Comparison of ENCODE assay signal across 9 cellular contexts in the genomic region with DNA sequence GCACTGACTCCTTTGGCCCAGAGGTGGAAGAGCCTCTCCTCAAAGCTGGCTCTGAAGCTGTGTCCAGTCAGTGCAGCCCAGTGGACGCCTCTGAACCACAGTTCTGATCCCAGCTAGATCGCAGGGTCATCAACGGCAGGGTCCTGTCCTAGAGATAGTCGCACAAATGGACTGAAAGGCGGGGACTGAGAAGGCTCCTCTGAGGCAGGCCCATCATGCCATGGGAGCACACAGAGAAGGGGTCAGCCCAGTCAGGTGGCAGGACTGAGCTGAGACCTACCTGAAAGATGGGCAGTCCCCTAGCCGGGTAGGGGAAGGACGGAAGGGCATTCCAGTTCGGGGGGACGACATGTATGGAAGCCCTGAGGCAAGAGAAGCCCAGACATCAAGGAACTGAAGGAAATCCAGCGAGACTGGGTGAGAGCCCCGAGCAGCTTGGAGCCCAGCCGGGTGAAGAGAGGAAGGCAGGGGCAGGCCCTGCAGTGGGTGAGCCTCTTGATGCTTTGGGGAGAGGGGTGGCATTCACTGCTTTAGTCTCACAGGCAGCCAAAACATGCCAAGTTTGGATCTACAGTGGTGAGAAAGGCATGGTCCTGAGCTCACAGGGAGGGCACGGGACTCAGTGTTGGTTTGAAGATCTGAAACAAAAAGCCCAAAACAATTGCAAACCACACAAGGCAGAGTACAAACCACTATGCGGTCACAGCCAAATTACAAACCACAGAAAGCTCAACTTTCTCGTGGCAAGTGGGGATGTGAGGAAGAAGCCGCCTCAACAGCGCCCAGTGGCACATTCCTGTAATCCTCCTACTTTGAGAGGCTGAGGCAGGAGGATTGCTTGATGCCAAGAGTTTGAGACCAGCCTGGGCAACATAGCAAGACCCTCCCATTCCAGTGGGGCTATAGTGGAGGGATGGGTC. TPM values are rescaled to one million over a fixed set of nuclear protein-coding genes. Genes with fewer than 3 reads are reported as not detected.
DNase-seq lines count a peak whose midpoint lies in the region; ATAC-seq and TF ChIP-seq lines count a peak whose summit lies in the region.
"Had no signal": no experiment of that assay in that cellular context is flagged by ENCODE, and none has a peak within 500 bp of the region (broad histone marks: within the 10 kb centered on the region; RNA-seq: fewer than 3 reads in every experiment).

No MANE protein-coding gene starts in this region.

- CTCF ChIA-PET in CD8-positive, alpha-beta memory T cell (lab: Charles Lee), result interaction anchor here (0.7 to 4.9 kb wide), 7 partner anchors 9 to 118 kb away, joined by 3 to 66 read pairs (median 6); a partner anchor contains a TSS

- H3K4me3 ChIP-seq in CD8-positive, alpha-beta memory T cell (ENCODE audit: low read length), result peak overlapping the region; percentile 20

- no peaks in the 10 kb centered on the region for H3K27me3 Mint-ChIP-seq in CD8-positive, alpha-beta memory T cell
- H3K27me3 Mint-ChIP-seq in activated naive CD8-positive, alpha-beta T cell treated with anti-CD3 and anti-CD28 coated beads, Interleukin-2, amount 10 ng/mL, durations not matched to agents 7 days and 5 days, result no peaks in the 10 kb centered on the region
- no peaks in the 10 kb centered on the region for H3K27me3 Mint-ChIP-seq in mesothelial cell of epicardium (ENCODE audit: low read depth)

- peak overlapping the region; percentile 65 to 85 (median 75) for H3K4me3 Mint-ChIP-seq in CD8-positive, alpha-beta memory T cell
- peak overlapping the region; percentile 70 for H3K4me3 Mint-ChIP-seq in activated naive CD8-positive, alpha-beta T cell treated with anti-CD3 and anti-CD28 coated beads, Interleukin-2, amount 10 ng/mL, durations not matched to agents 7 days and 5 days
- no peak overlapping the region for H3K4me3 Mint-ChIP-seq in mesothelial cell of epicardium

- H3K9me3 Mint-ChIP-seq in CD8-positive, alpha-beta memory T cell, result no peaks in the 10 kb centered on the region
- no peaks in the 10 kb centered on the region for H3K9me3 Mint-ChIP-seq in activated naive CD8-positive, alpha-beta T cell treated with anti-CD3 and anti-CD28 coated beads, Interleukin-2, amount 10 ng/mL, durations not matched to agents 7 days and 5 days
- no peaks in the 10 kb centered on the region for H3K9me3 Mint-ChIP-seq in mesothelial cell of epicardium

- peak overlapping the region; percentile 87 to 97 (median 93) for H3K27ac Mint-ChIP-seq in CD8-positive, alpha-beta memory T cell
- peak overlapping the region; percentile 91 for H3K27ac Mint-ChIP-seq in activated naive CD8-positive, alpha-beta T cell treated with anti-CD3 and anti-CD28 coated beads, Interleukin-2, amount 10 ng/mL, durations not matched to agents 7 days and 5 days
- peak overlapping the region; percentile 24 for H3K27ac Mint-ChIP-seq in mesothelial cell of epicardium

- peaks cover 33% of the 10 kb centered on the region for H3K36me3 ChIP-seq in CD8-positive, alpha-beta memory T cell (ENCODE audit: insufficient read depth, low read length)
- H3K36me3 ChIP-seq in KOPT-K1 (ENCODE audit: insufficient read depth, low read length), result peaks cover 50% of the 10 kb centered on the region

- peak in 3 of 5 donors; percentile 23 to 58 (median 43) for DNase-seq in CD8-positive, alpha-beta memory T cell
- DNase-seq in activated naive CD8-positive, alpha-beta T cell treated with anti-CD3 and anti-CD28 coated beads, Interleukin-2, amount 10 ng/mL, durations not matched to agents 7 days and 5 days, result peak; percentile 52
- no peak for DNase-seq in mesothelial cell of epicardium (ENCODE audit: low spot score in 2 of 2, unreplicated experiment in 2 of 2)
- DNase-seq in HuH-7.5 (ENCODE audit: low spot score), result no peak

- peaks cover 56% of the 10 kb centered on the region for H3K4me1 ChIP-seq in CD8-positive, alpha-beta memory T cell (ENCODE audit: insufficient read depth, low read length)

- peaks cover 44 to 52% (median 48%) of the 10 kb centered on the region in 3 donors for H3K4me1 Mint-ChIP-seq in CD8-positive, alpha-beta memory T cell
- peaks cover 42% of the 10 kb centered on the region for H3K4me1 Mint-ChIP-seq in activated naive CD8-positive, alpha-beta T cell treated with anti-CD3 and anti-CD28 coated beads, Interleukin-2, amount 10 ng/mL, durations not matched to agents 7 days and 5 days
- peaks cover 7% of the 10 kb centered on the region for H3K4me1 Mint-ChIP-seq in mesothelial cell of epicardium

- no peaks in the 10 kb centered on the region for H3K27me3 ChIP-seq in CD8-positive, alpha-beta memory T cell (ENCODE audit: insufficient read depth, low read length, poor library complexity, severe bottlenecking)

- POLR2A ChIA-PET in CD8-positive, alpha-beta memory T cell (lab: Charles Lee), result interaction anchor here (0.9 to 3.9 kb wide), 3 partner anchors 9 to 50 kb away, joined by 3 to 52 read pairs (median 4); a partner anchor contains a TSS
- POLR2A ChIA-PET in activated naive CD8-positive, alpha-beta T cell treated with anti-CD3 and anti-CD28 coated beads, Interleukin-2, amount 10 ng/mL, durations not matched to agents 7 days and 5 days (lab: Charles Lee), result interaction anchor here (0.8 to 4.7 kb wide), 15 partner anchors 9 to 210 kb away, joined by 3 to 142 read pairs (median 4); a partner anchor contains a TSS

- no peaks in the 10 kb centered on the region for H3K9me3 ChIP-seq in CD8-positive, alpha-beta memory T cell (ENCODE audit: low read length)
- no peaks in the 10 kb centered on the region for H3K9me3 ChIP-seq in KOPT-K1 (ENCODE audit: insufficient read depth, low read length, poor library complexity, severe bottlenecking)

- peaks cover 3 to 47% (median 15%) of the 10 kb centered on the region in 3 donors for H3K36me3 Mint-ChIP-seq in CD8-positive, alpha-beta memory T cell
- peaks cover 31% of the 10 kb centered on the region for H3K36me3 Mint-ChIP-seq in activated naive CD8-positive, alpha-beta T cell treated with anti-CD3 and anti-CD28 coated beads, Interleukin-2, amount 10 ng/mL, durations not matched to agents 7 days and 5 days
- peaks cover 11% of the 10 kb centered on the region for H3K36me3 Mint-ChIP-seq in mesothelial cell of epicardium

- no peak overlapping the region for H3K27ac ChIP-seq in CD8-positive, alpha-beta memory T cell (ENCODE audit: low read depth, low read length)
- H3K27ac ChIP-seq in KOPT-K1 (ENCODE audit: low read depth, low read length, poor library complexity, severe bottlenecking), result peak overlapping the region; percentile 64
- H3K27ac ChIP-seq: VCaP had no signal

- TF ChIP-seq CTCF in mesothelial cell of epicardium (IDR thresholded peaks at IDR 0.05; ENCODE audit: unreplicated experiment), result no peak

- ATAC-seq in activated naive CD8-positive, alpha-beta T cell treated with anti-CD3 and anti-CD28 coated beads, Interleukin-2, amount 10 ng/mL, durations not matched to agents 7 days and 5 days (ENCODE audit: low read depth), result peak; percentile 23
- ATAC-seq in HG02840 (IDR thresholded peaks at IDR 0.05; ENCODE audit: low FRiP score, unreplicated experiment), result no peak
- ATAC-seq in HG03095 (IDR thresholded peaks at IDR 0.05; ENCODE audit: unreplicated experiment), result no peak
- ATAC-seq in GM19455 (IDR thresholded peaks at IDR 0.05; ENCODE audit: unreplicated experiment), result no peak

RNA-seq across cellular contexts. Expression of a gene that starts 10.0 kb away (rescaled TPM):
- total RNA-seq in CD8-positive, alpha-beta memory T cell, result 100 to 1,000 TPM; 465 to 493 TPM
- polyA plus RNA-seq in CD8-positive, alpha-beta memory T cell, result 168 TPM
- total RNA-seq in activated naive CD8-positive, alpha-beta T cell treated with anti-CD3 and anti-CD28 coated beads, Interleukin-2, amount 10 ng/mL, durations not matched to agents 7 days and 5 days, result 100 to 1,000 TPM; 485 to 503 TPM
- 231 to 233 TPM (median 231 TPM) in 3 replicates for total RNA-seq in mesothelial cell of epicardium

RNA-seq across cellular contexts. Expression of a gene that starts 13.8 kb away (rescaled TPM):
- total RNA-seq in CD8-positive, alpha-beta memory T cell, result 10 to 100 TPM; 17.7 to 18.4 TPM
- not detected for polyA plus RNA-seq in CD8-positive, alpha-beta memory T cell
- 1 to 10 TPM; 8.0 to 8.5 TPM for total RNA-seq in activated naive CD8-positive, alpha-beta T cell treated with anti-CD3 and anti-CD28 coated beads, Interleukin-2, amount 10 ng/mL, durations not matched to agents 7 days and 5 days
- 5.0 to 6.2 TPM (median 5.9 TPM) in 3 replicates for total RNA-seq in mesothelial cell of epicardium

RNA-seq across cellular contexts. Expression of a gene that starts 24.9 kb away (rescaled TPM):
- 1 to 10 TPM; 9.0 TPM for total RNA-seq in CD8-positive, alpha-beta memory T cell
- not detected for polyA plus RNA-seq in CD8-positive, alpha-beta memory T cell
- total RNA-seq in activated naive CD8-positive, alpha-beta T cell treated with anti-CD3 and anti-CD28 coated beads, Interleukin-2, amount 10 ng/mL, durations not matched to agents 7 days and 5 days, result 1 to 10 TPM in 1 of 2 experiments, not detected in 1; 2.4 TPM
- 7.6 to 13.7 TPM (median 12.2 TPM) in 3 replicates for total RNA-seq in mesothelial cell of epicardium

RNA-seq across cellular contexts. Expression of a gene that starts 49.9 kb away (rescaled TPM):
- 1 to 10 TPM; 2.5 TPM for total RNA-seq in CD8-positive, alpha-beta memory T cell
- polyA plus RNA-seq in CD8-positive, alpha-beta memory T cell, result not detected
- total RNA-seq in activated naive CD8-positive, alpha-beta T cell treated with anti-CD3 and anti-CD28 coated beads, Interleukin-2, amount 10 ng/mL, durations not matched to agents 7 days and 5 days, result under 1 TPM; 0.42 to 0.48 TPM
- 48.4 to 50.4 TPM (median 48.8 TPM) in 3 replicates for total RNA-seq in mesothelial cell of epicardium

Comparison
In these comparisons a context has a peak if more than half of its experiments do, and no peak if none do; other contexts are left out.
1. DNase-seq: peak in CD8-positive, alpha-beta memory T cell (3 of 5) and activated naive CD8-positive, alpha-beta T cell treated with anti-CD3 and anti-CD28 coated beads, Interleukin-2, amount 10 ng/mL, durations not matched to agents 7 days and 5 days (single experiment); none in mesothelial cell of epicardium (0 of 2) and HuH-7.5 (single experiment).
2. H3K27ac Mint-ChIP-seq: peak in every context shown above with its lines; median percentile 93 in CD8-positive, alpha-beta memory T cell; 91 in activated naive CD8-positive, alpha-beta T cell treated with anti-CD3 and anti-CD28 coated beads, Interleukin-2, amount 10 ng/mL, durations not matched to agents 7 days and 5 days; 24 in mesothelial cell of epicardium.